10 cellular contexts compared by ENCODE assay signal in genomic region chr5:116577064-116577788, GRCh38. TPM values are rescaled to one million over a fixed set of nuclear protein-coding genes. Genes with fewer than 3 reads are reported as not detected.
DNase-seq lines count a peak whose midpoint lies in the region; ATAC-seq and TF ChIP-seq lines count a peak whose summit lies in the region.
"Had no signal": no experiment of that assay in that cellular context is flagged by ENCODE, and none has a peak within 500 bp of the region (broad histone marks: within the 10 kb centered on the region; RNA-seq: fewer than 3 reads in every experiment).

No MANE protein-coding gene starts in this region.

- POLR2A ChIA-PET in activated CD8-positive, alpha-beta T cell treated with anti-CD3 and anti-CD28 coated beads, Interleukin-2, amount 10 ng/mL, durations not matched to agents 7 days and 5 days (lab: Charles Lee): no interaction called here

- H3K4me1 Mint-ChIP-seq in activated CD8-positive, alpha-beta T cell treated with anti-CD3 and anti-CD28 coated beads, Interleukin-2, amount 10 ng/mL, durations not matched to agents 7 days and 5 days (ENCODE audit: low read depth): peaks cover 31% of the 10 kb centered on the region
- peaks cover 13% of the 10 kb centered on the region for H3K4me1 Mint-ChIP-seq in HFFc6 (ENCODE audit: low read depth)
- peaks cover 29% of the 10 kb centered on the region for H3K4me1 Mint-ChIP-seq in stimulated activated effector memory CD8-positive, alpha-beta T cell treated with anti-CD3 and anti-CD28 coated beads, Interleukin-12 subunit alpha, Interleukin-12 subunit beta, amount 100 ng/mL, for 72 hours

- peaks cover 66% of the 10 kb centered on the region for H3K27me3 Mint-ChIP-seq in activated CD8-positive, alpha-beta T cell treated with anti-CD3 and anti-CD28 coated beads, Interleukin-2, amount 10 ng/mL, durations not matched to agents 7 days and 5 days (ENCODE audit: low read depth)
- peaks cover 30% of the 10 kb centered on the region for H3K27me3 Mint-ChIP-seq in HFFc6 (ENCODE audit: insufficient read depth)

- no peaks in the 10 kb centered on the region for H3K9me3 Mint-ChIP-seq in activated CD8-positive, alpha-beta T cell treated with anti-CD3 and anti-CD28 coated beads, Interleukin-2, amount 10 ng/mL, durations not matched to agents 7 days and 5 days (ENCODE audit: insufficient read depth)
- H3K9me3 Mint-ChIP-seq in HFFc6: no peaks in the 10 kb centered on the region
- H3K9me3 Mint-ChIP-seq in stimulated activated effector memory CD8-positive, alpha-beta T cell treated with anti-CD3 and anti-CD28 coated beads, Interleukin-12 subunit alpha, Interleukin-12 subunit beta, amount 100 ng/mL, for 72 hours: peaks cover 3% of the 10 kb centered on the region
- H3K9me3 Mint-ChIP-seq: stimulated activated naive CD8-positive, alpha-beta T cell treated with anti-CD3 and anti-CD28 coated beads, Interleukin-15, Interleukin-2, amounts not matched to agents 100 ng/mL and 50 ng/mL, for 24 hours had no signal

- DNase-seq in G401 (ENCODE audit: low spot score) (peak; percentile 35), HFFc6 (no peak), NCI-H1048 (lab: John Stamatoyannopoulos, UW) (no peak), DMS153 treated with DMSO at 0.1 percent for 48 hours (lab: John Stamatoyannopoulos, UW; ENCODE audit: unreplicated experiment) (no peak)
- DNase-seq in activated CD8-positive, alpha-beta T cell treated with anti-CD3 and anti-CD28 coated beads, Interleukin-2, amount 10 ng/mL, durations not matched to agents 7 days and 5 days: peak; percentile 36
- no peak for DNase-seq in stimulated activated effector memory CD8-positive, alpha-beta T cell treated with anti-CD3 and anti-CD28 coated beads, Interleukin-12 subunit alpha, Interleukin-12 subunit beta, amount 100 ng/mL, for 72 hours (ENCODE audit: low spot score in 2 of 2)

- H3K27ac Mint-ChIP-seq in activated CD8-positive, alpha-beta T cell treated with anti-CD3 and anti-CD28 coated beads, Interleukin-2, amount 10 ng/mL, durations not matched to agents 7 days and 5 days: no peak overlapping the region
- no peak overlapping the region for H3K27ac Mint-ChIP-seq in HFFc6
- H3K27ac Mint-ChIP-seq in stimulated activated effector memory CD8-positive, alpha-beta T cell treated with anti-CD3 and anti-CD28 coated beads, Interleukin-12 subunit alpha, Interleukin-12 subunit beta, amount 100 ng/mL, for 72 hours: no peak overlapping the region
- H3K27ac Mint-ChIP-seq: stimulated activated naive CD8-positive, alpha-beta T cell treated with anti-CD3 and anti-CD28 coated beads, Interleukin-15, Interleukin-2, amounts not matched to agents 100 ng/mL and 50 ng/mL, for 24 hours had no signal

- CTCF ChIA-PET in activated CD8-positive, alpha-beta T cell treated with anti-CD3 and anti-CD28 coated beads, Interleukin-2, amount 10 ng/mL, durations not matched to agents 7 days and 5 days (lab: Charles Lee): interaction anchor here (0.9 to 1.5 kb wide), 3 partner anchors 22 to 440 kb away, joined by 3 to 4 read pairs (median 4); no protein-coding TSS in a partner anchor

- peaks cover 1% of the 10 kb centered on the region for H3K36me3 Mint-ChIP-seq in activated CD8-positive, alpha-beta T cell treated with anti-CD3 and anti-CD28 coated beads, Interleukin-2, amount 10 ng/mL, durations not matched to agents 7 days and 5 days (ENCODE audit: low read depth)
- no peaks in the 10 kb centered on the region for H3K36me3 Mint-ChIP-seq in HFFc6 (ENCODE audit: low read depth)
- no peaks in the 10 kb centered on the region for H3K36me3 Mint-ChIP-seq in stimulated activated effector memory CD8-positive, alpha-beta T cell treated with anti-CD3 and anti-CD28 coated beads, Interleukin-12 subunit alpha, Interleukin-12 subunit beta, amount 100 ng/mL, for 72 hours

- no peak overlapping the region for H3K4me3 Mint-ChIP-seq in activated CD8-positive, alpha-beta T cell treated with anti-CD3 and anti-CD28 coated beads, Interleukin-2, amount 10 ng/mL, durations not matched to agents 7 days and 5 days
- no peak overlapping the region for H3K4me3 Mint-ChIP-seq in HFFc6
- H3K4me3 Mint-ChIP-seq in stimulated activated effector memory CD8-positive, alpha-beta T cell treated with anti-CD3 and anti-CD28 coated beads, Interleukin-12 subunit alpha, Interleukin-12 subunit beta, amount 100 ng/mL, for 72 hours: no peak overlapping the region
- H3K4me3 Mint-ChIP-seq: stimulated activated naive CD8-positive, alpha-beta T cell treated with anti-CD3 and anti-CD28 coated beads, Interleukin-15, Interleukin-2, amounts not matched to agents 100 ng/mL and 50 ng/mL, for 24 hours had no signal

- ATAC-seq in GM19351 (IDR thresholded peaks at IDR 0.05; ENCODE audit: unreplicated experiment) (peak; percentile 58), HG03039 (IDR thresholded peaks at IDR 0.05; ENCODE audit: unreplicated experiment) (peak; percentile 71)
- peak; percentile 16 for ATAC-seq in activated CD8-positive, alpha-beta T cell treated with anti-CD3 and anti-CD28 coated beads, Interleukin-2, amount 10 ng/mL, durations not matched to agents 7 days and 5 days
- ATAC-seq in stimulated activated effector memory CD8-positive, alpha-beta T cell treated with anti-CD3 and anti-CD28 coated beads, Interleukin-12 subunit alpha, Interleukin-12 subunit beta, amount 100 ng/mL, for 72 hours: no peak

- TF ChIP-seq CTCF in HFFc6 (IDR thresholded peaks at IDR 0.05): no peak

- in situ Hi-C loops in G401 (cut with HindIII; ENCODE audit: low sequenced_read_pairs): no loop called here

RNA-seq across cellular contexts. Expression of gene SEMA6A, which starts 2.6 kb away (rescaled TPM):
- not detected in 2 replicates for total RNA-seq in G401 (2014; rRNA removed; shearing (Covaris generic))
- not detected for total RNA-seq in activated CD8-positive, alpha-beta T cell treated with anti-CD3 and anti-CD28 coated beads, Interleukin-2, amount 10 ng/mL, durations not matched to agents 7 days and 5 days
- total RNA-seq in HFFc6 (2021; fragmentation: NEBNext Ultra II Directional; extraction: Animal tissue kit (Norgen Biotek cat#: 25700)): under 1 TPM; 0.20 to 0.76 (median 0.44) TPM
- total RNA-seq: activated CD8-positive, alpha-beta memory T cell treated with anti-CD3 and anti-CD28 coated beads for 36 hours had no signal

Comparison
In these comparisons a context has a peak if more than half of its experiments do, and no peak if none do; other contexts are left out.
1. DNase-seq: peak in G401 (single experiment) and activated CD8-positive, alpha-beta T cell treated with anti-CD3 and anti-CD28 coated beads, Interleukin-2, amount 10 ng/mL, durations not matched to agents 7 days and 5 days (single experiment); none in HFFc6 (single experiment), NCI-H1048 (single experiment), DMS153 treated with DMSO at 0.1 percent for 48 hours (single experiment) and stimulated activated effector memory CD8-positive, alpha-beta T cell treated with anti-CD3 and anti-CD28 coated beads, Interleukin-12 subunit alpha, Interleukin-12 subunit beta, amount 100 ng/mL, for 72 hours (0 of 2).